Comparison of ENCODE assay signal across 11 cellular contexts in the genomic region with DNA sequence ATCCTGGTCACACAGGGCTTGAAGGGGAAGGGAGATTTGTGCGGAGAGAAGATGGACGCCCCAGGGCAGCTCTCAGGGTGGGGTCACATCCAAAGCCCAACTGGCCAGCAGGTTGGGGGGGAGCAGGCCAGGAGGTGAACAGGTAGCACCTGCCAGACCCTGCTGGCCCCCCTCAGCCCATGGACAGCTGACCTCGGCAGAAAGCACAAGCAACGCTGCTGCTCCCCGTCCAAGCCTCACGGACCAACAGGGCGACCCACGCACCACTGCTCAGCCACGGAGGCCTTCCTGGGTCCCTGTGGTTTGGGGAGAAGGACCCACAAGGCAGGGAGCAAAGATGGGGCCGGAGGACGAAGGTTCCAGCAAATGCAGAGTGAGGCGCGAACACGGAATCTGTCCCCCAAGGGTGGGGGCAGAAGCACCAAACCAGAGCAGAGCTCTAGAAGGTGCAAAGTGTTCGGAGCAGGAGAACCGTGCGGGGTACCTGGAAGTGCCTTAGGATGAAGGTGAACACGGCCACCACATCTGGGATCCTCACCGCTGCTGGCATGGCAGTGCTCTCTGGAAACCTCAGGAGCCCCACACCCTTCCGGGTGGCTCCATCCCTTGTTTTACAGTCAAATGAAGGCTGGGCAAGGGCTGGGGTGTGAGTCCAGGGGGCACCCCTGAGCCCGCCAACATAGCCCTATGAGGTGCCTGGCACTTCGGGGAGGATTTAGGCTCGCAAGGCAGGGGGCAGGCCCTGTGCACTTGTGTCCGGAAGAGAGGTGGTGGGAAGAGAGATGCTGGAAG. TPM values are rescaled to one million over a fixed set of nuclear protein-coding genes. Genes with fewer than 3 reads are reported as not detected.
DNase-seq lines count a peak whose midpoint lies in the region; ATAC-seq and TF ChIP-seq lines count a peak whose summit lies in the region.
"Had no signal": no experiment of that assay in that cellular context is flagged by ENCODE, and none has a peak within 500 bp of the region (broad histone marks: within the 10 kb centered on the region; RNA-seq: fewer than 3 reads in every experiment).

No MANE protein-coding gene starts in this region.

- peaks cover 47 to 77% of the 10 kb centered on the region in 2 experiments for H3K4me1 ChIP-seq in HCT116 (ENCODE audit: control insufficient read depth in 1 of 2, insufficient read depth in 2 of 2, low read length in 2 of 2)
- H3K4me1 ChIP-seq in stomach, result peaks cover 33 to 96% (median 66%) of the 10 kb centered on the region in 4 donors

- DNase-seq in HCT116 (ENCODE audit: low read depth, low spot score) (no peak), mesothelial cell of epicardium (ENCODE audit: low spot score in 2 of 2, unreplicated experiment in 2 of 2) (no peak), stomach (no peak), dermis blood vessel endothelial cell (no peak)
- no peak for DNase-seq in activated T-cell treated with anti-CD3 and anti-CD28 coated beads, Interleukin-2, amount 50 U/mL, for 4 hours
- DNase-seq: COR-L47, KG1, NCI-H187 treated with DMSO at 0.1 percent for 48 hours had no signal

- H3K9me3 ChIP-seq in HCT116 (ENCODE audit: control insufficient read depth in 1 of 2, insufficient read depth in 1 of 2, low read depth in 1 of 2, low read length in 2 of 2) (no peaks in the 10 kb centered on the region), stomach (no peaks in the 10 kb centered on the region)

- H4K20me1 ChIP-seq in HCT116 (ENCODE audit: insufficient read depth), result no peaks in the 10 kb centered on the region

- peaks cover 23% of the 10 kb centered on the region; the same call in 1 of the 2 replicates for H3K79me2 ChIP-seq in HCT116 (ENCODE audit: insufficient read depth, low read length)

- TF ChIP-seq EP300 in stomach (IDR thresholded peaks at IDR 0.05), result no peak

- H3K27ac Mint-ChIP-seq in brain (peak overlapping the region; percentile 96 to 100 (median 98)), mesothelial cell of epicardium (peak overlapping the region; percentile 94)

- no peaks in the 10 kb centered on the region for H3K27me3 ChIP-seq in HCT116 (ENCODE audit: insufficient read depth, low read length)
- no peaks in the 10 kb centered on the region for H3K27me3 ChIP-seq in stomach

- H3K27me3 Mint-ChIP-seq in brain (no peaks in the 10 kb centered on the region), mesothelial cell of epicardium (ENCODE audit: low read depth) (no peaks in the 10 kb centered on the region)
- peaks cover 7% of the 10 kb centered on the region for H3K27me3 Mint-ChIP-seq in activated T-cell treated with anti-CD3 and anti-CD28 coated beads, Interleukin-2, amount 50 U/mL, for 4 hours (ENCODE audit: low read depth)

- no peak for ATAC-seq in HCT116
- ATAC-seq in HG02610 (IDR thresholded peaks at IDR 0.05; ENCODE audit: unreplicated experiment), result no peak
- no peak for ATAC-seq in GM21367 (IDR thresholded peaks at IDR 0.05; ENCODE audit: unreplicated experiment)
- ATAC-seq in activated T-cell treated with anti-CD3 and anti-CD28 coated beads, Interleukin-2, amount 50 U/mL, for 4 hours, result no peak

- H2AFZ ChIP-seq in HCT116 (ENCODE audit: low read depth, low read length, poor library complexity, severe bottlenecking), result no peak overlapping the region

- H3K36me3 Mint-ChIP-seq in brain, result peaks cover 10% of the 10 kb centered on the region
- H3K36me3 Mint-ChIP-seq in mesothelial cell of epicardium, result no peaks in the 10 kb centered on the region
- H3K36me3 Mint-ChIP-seq in activated T-cell treated with anti-CD3 and anti-CD28 coated beads, Interleukin-2, amount 50 U/mL, for 4 hours (ENCODE audit: insufficient read depth), result no peaks in the 10 kb centered on the region

- CTCF ChIA-PET in HCT116 (lab: Charles Lee), result interaction anchor here (2.9 kb wide), 1 partner anchor 19 kb away, joined by 10 read pairs; no protein-coding TSS in a partner anchor

- no TSS peak for BruUV-seq in HCT116 (replicated peaks; lab: Mats Ljungman, UMichigan)

- H3K9me3 Mint-ChIP-seq in brain (no peaks in the 10 kb centered on the region), mesothelial cell of epicardium (no peaks in the 10 kb centered on the region)
- no peaks in the 10 kb centered on the region for H3K9me3 Mint-ChIP-seq in activated T-cell treated with anti-CD3 and anti-CD28 coated beads, Interleukin-2, amount 50 U/mL, for 4 hours

- H3K36me3 ChIP-seq in HCT116 (ENCODE audit: control insufficient read depth in 1 of 2, insufficient read depth in 2 of 2, low read length in 2 of 2) (no peaks in the 10 kb centered on the region), stomach (peaks cover 0 to 3% (median 0%) of the 10 kb centered on the region in 4 donors)

- no peaks in the 10 kb centered on the region for H3K9me2 ChIP-seq in HCT116 (ENCODE audit: insufficient read depth)

- RAD21 ChIA-PET in HCT116 (lab: Charles Lee; ENCODE audit: low non-redundant PET in 1 of 2, low total read pairs in 2 of 2, uncharacterized antibody in 2 of 2, unreplicated experiment in 2 of 2), result no interaction called here

- TF ChIP-seq CTCF in HCT116 (IDR thresholded peaks at IDR 0.05 in 2 of 3, conservative IDR thresholded peaks at IDR 0.05 in 1 of 3; ENCODE audit: borderline replicate concordance in 1 of 3, insufficient read depth in 1 of 3, low read depth in 2 of 3, low read length in 2 of 3) (no peak), brain (conservative IDR thresholded peaks at IDR 0.05) (no peak), mesothelial cell of epicardium (IDR thresholded peaks at IDR 0.05; ENCODE audit: unreplicated experiment) (no peak), stomach (IDR thresholded peaks at IDR 0.05) (no peak)

- no peak overlapping the region for H3K4me3 ChIP-seq in HCT116 (replicated peaks in 1 of 2; ENCODE audit: low read depth in 1 of 2, low read length in 2 of 2)
- no peak overlapping the region for H3K4me3 ChIP-seq in stomach

- POLR2A ChIA-PET in HCT116 (lab: Charles Lee), result interaction anchor here (0.6 kb wide), 1 partner anchor 94 kb away, joined by 3 read pairs; no protein-coding TSS in a partner anchor

- no peak for TF ChIP-seq RAD21 in HCT116 (IDR thresholded peaks at IDR 0.05; ENCODE audit: low read depth)

- H3K9ac ChIP-seq in HCT116 (ENCODE audit: low read length), result peak overlapping the region; percentile 82

- peaks cover 92% of the 10 kb centered on the region for H3K4me1 Mint-ChIP-seq in brain
- H3K4me1 Mint-ChIP-seq in mesothelial cell of epicardium, result peaks cover 29% of the 10 kb centered on the region
- peaks cover 21% of the 10 kb centered on the region for H3K4me1 Mint-ChIP-seq in activated T-cell treated with anti-CD3 and anti-CD28 coated beads, Interleukin-2, amount 50 U/mL, for 4 hours (ENCODE audit: low read depth)

- intact Hi-C loops in HCT116 (cut with micrococcal nuclease) (no loop called here), stomach (cut with DNase I; ENCODE audit: low total_unique reads) (no loop called here)

- TF ChIP-seq POLR2A in HCT116 (IDR thresholded peaks at IDR 0.05; ENCODE audit: borderline replicate concordance, extremely low read depth, insufficient read depth, insufficient read length), result no peak
- no peak for TF ChIP-seq POLR2A in stomach (IDR thresholded peaks at IDR 0.05)

- WGBS in stomach, 5 donors, result 82 to 95% (median 93%) methylated on average over 24 of the region's 24 CpGs

- peak overlapping the region; percentile 97 for H3K4me2 ChIP-seq in HCT116 (ENCODE audit: low read length)

- H3K27ac ChIP-seq in HCT116 (ENCODE audit: low read depth, low read length), result peak overlapping the region; percentile 95
- H3K27ac ChIP-seq in stomach, result peak overlapping the region in 4 of 5 donors; percentile 91 to 95 (median 93)

- peak overlapping the region; percentile 52 to 81 (median 78) for H3K4me3 Mint-ChIP-seq in brain
- no peak overlapping the region for H3K4me3 Mint-ChIP-seq in mesothelial cell of epicardium
- no peak overlapping the region for H3K4me3 Mint-ChIP-seq in activated T-cell treated with anti-CD3 and anti-CD28 coated beads, Interleukin-2, amount 50 U/mL, for 4 hours

TF ChIP-seq in HCT116, 20 proteins besides CTCF, POLR2A, EP300 and RAD21 (continues in another document):
- TF ChIP-seq, protein P1, sequence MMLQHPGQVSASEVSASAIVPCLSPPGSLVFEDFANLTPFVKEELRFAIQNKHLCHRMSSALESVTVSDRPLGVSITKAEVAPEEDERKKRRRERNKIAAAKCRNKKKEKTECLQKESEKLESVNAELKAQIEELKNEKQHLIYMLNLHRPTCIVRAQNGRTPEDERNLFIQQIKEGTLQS (IDR thresholded peaks at IDR 0.05), result no peak
- no peak for TF ChIP-seq CEBPB (IDR thresholded peaks at IDR 0.05; ENCODE audit: low read depth)
- no peak for TF ChIP-seq SRF (IDR thresholded peaks at IDR 0.05; ENCODE audit: low read depth)
- TF ChIP-seq ELF1 (IDR thresholded peaks at IDR 0.05; ENCODE audit: borderline replicate concordance, low read depth), result no peak
- TF ChIP-seq CBX3 (IDR thresholded peaks at IDR 0.05; ENCODE audit: low read depth), result no peak
- TF ChIP-seq EZH2 (IDR thresholded peaks at IDR 0.05), result no peak
- no peak for TF ChIP-seq ZFX (IDR thresholded peaks at IDR 0.05)
- TF ChIP-seq SIN3A (IDR thresholded peaks at IDR 0.05; ENCODE audit: low read depth), result no peak

RNA-seq across cellular contexts. Expression of a gene that starts 17.9 kb away (rescaled TPM):
- 1.9 TPM for total RNA-seq in HCT116 (2021; ENCODE audit: unreplicated experiment)
- polyA plus RNA-seq in HCT116 (2012), result 0.13 and 0.22 TPM in 2 replicates
- 0.20 TPM for polyA plus RNA-seq in brain (ENCODE audit: insufficient read depth, low read depth, low replicate concordance)
- total RNA-seq in mesothelial cell of epicardium, result 3.2 to 4.2 TPM (median 3.8 TPM) in 3 replicates
- total RNA-seq in stomach, result 10 to 100 TPM in 2 of 5 donors, 1 to 10 TPM in 3; 4.2 to 23.9 (median 7.1) TPM
- under 1 TPM in 2 of 3 donors, not detected in 1; 0.31 to 0.40 TPM for polyA plus RNA-seq in stomach
- total RNA-seq in activated T-cell treated with anti-CD3 and anti-CD28 coated beads, Interleukin-2, amount 50 U/mL, for 4 hours, result not detected
- total RNA-seq in dermis blood vessel endothelial cell, result 1.5 and 5.1 TPM in 2 replicates

RNA-seq across cellular contexts. Expression of a gene that starts 40.1 kb away (rescaled TPM):
- total RNA-seq in HCT116 (2021; ENCODE audit: unreplicated experiment) (64.8 TPM), mesothelial cell of epicardium (106 to 109 TPM (median 106 TPM) in 3 replicates), stomach (10 to 100 TPM; 37.4 to 100.0 (median 66.1) TPM), dermis blood vessel endothelial cell (57.9 and 95.3 TPM in 2 replicates)
- polyA plus RNA-seq in HCT116 (2012), result 42.7 and 52.9 TPM in 2 replicates
- polyA plus RNA-seq in brain (ENCODE audit: insufficient read depth, low read depth, low replicate concordance) (314 TPM), stomach (10 to 100 TPM; 20.9 to 34.4 (median 29.4) TPM)
- 1 to 10 TPM in 1 of 3 donors, under 1 TPM in 2; 0.63 to 1.0 (median 0.81) TPM for total RNA-seq in activated T-cell treated with anti-CD3 and anti-CD28 coated beads, Interleukin-2, amount 50 U/mL, for 4 hours

RNA-seq across cellular contexts. Expression of a gene that starts 44.5 kb away (rescaled TPM):
- 104 TPM for total RNA-seq in HCT116 (2021; ENCODE audit: unreplicated experiment)
- polyA plus RNA-seq in HCT116 (2012), result 61.4 and 63.6 TPM in 2 replicates
- polyA plus RNA-seq in brain (ENCODE audit: insufficient read depth, low read depth, low replicate concordance), result 24.7 TPM
- 62.0 to 63.0 TPM (median 62.5 TPM) in 3 replicates for total RNA-seq in mesothelial cell of epicardium
- total RNA-seq in stomach, result 100 to 1,000 TPM in 1 of 5 donors, 10 to 100 TPM in 4; 33.3 to 106 (median 42.0) TPM
- 10 to 100 TPM; 14.2 to 20.9 (median 15.3) TPM for polyA plus RNA-seq in stomach
- total RNA-seq in activated T-cell treated with anti-CD3 and anti-CD28 coated beads, Interleukin-2, amount 50 U/mL, for 4 hours, result 100 to 1,000 TPM; 157 to 179 (median 170) TPM
- total RNA-seq in dermis blood vessel endothelial cell, result 22.8 and 24.7 TPM in 2 replicates

Comparison
In these comparisons a context has a peak if more than half of its experiments do, and no peak if none do; other contexts are left out.
1. H3K4me3 Mint-ChIP-seq: peak in brain (5 of 5); none in mesothelial cell of epicardium (single experiment) and activated T-cell treated with anti-CD3 and anti-CD28 coated beads, Interleukin-2, amount 50 U/mL, for 4 hours (single experiment).
2. RNA of a gene that starts 40.1 kb away (total RNA-seq): 106 to 109 TPM in mesothelial cell of epicardium, 37.4 to 100.0 TPM in stomach, 64.8 TPM in HCT116 (single experiment) and 57.9 to 95.3 TPM in dermis blood vessel endothelial cell; 0.63 to 1.0 TPM in activated T-cell treated with anti-CD3 and anti-CD28 coated beads, Interleukin-2, amount 50 U/mL, for 4 hours; every median in the first group is over 10 times any median in the second.